In genomic region chr6:52576392-52577021, GRCh38 we compare ENCODE assay signal across 8 cellular contexts. TPM values are rescaled to one million over a fixed set of nuclear protein-coding genes. Genes with fewer than 3 reads are reported as not detected.
DNase-seq lines count a peak whose midpoint lies in the region; TF ChIP-seq lines count a peak whose summit lies in the region.

No MANE protein-coding gene starts in this region.

- peaks cover 47% of the 10 kb centered on the region for H3F3A ChIP-seq in GM23248 (ENCODE audit: insufficient read depth)

- H3K4me3 ChIP-seq in GM06990 (replicated peaks; ENCODE audit: low read depth, low read length) (peak overlapping the region; percentile 68), GM23248 (peak overlapping the region; percentile 92), Karpas-422 (ENCODE audit: low read length) (peak overlapping the region; percentile 83), iPS-20b (ENCODE audit: low read length) (peak overlapping the region; percentile 88), skin epidermis (peak overlapping the region; percentile 55 to 87 (median 80))

- peak; percentile 84 for TF ChIP-seq CTCF in GM06990 (IDR thresholded peaks at IDR 0.05; ENCODE audit: insufficient read depth, low read length, poor library complexity, severe bottlenecking)

- H3K27me3 ChIP-seq in GM06990 (replicated peaks; ENCODE audit: control insufficient read depth, insufficient read depth, low read length) (no peaks in the 10 kb centered on the region), GM23248 (replicated peaks; ENCODE audit: insufficient read depth) (no peaks in the 10 kb centered on the region), Karpas-422 (ENCODE audit: low read length) (no peaks in the 10 kb centered on the region), iPS-20b (ENCODE audit: insufficient read depth, low read length) (peaks cover 8% of the 10 kb centered on the region)

- H3K36me3 ChIP-seq in GM06990 (ENCODE audit: control insufficient read depth, insufficient read depth, low read length) (peaks cover 1% of the 10 kb centered on the region; the same call in 1 of the 2 replicates), GM23248 (ENCODE audit: low read depth) (peaks cover 3% of the 10 kb centered on the region; the same call in 1 of the 2 replicates), Karpas-422 (ENCODE audit: insufficient read depth, low read length) (no peaks in the 10 kb centered on the region), iPS-20b (ENCODE audit: insufficient read depth, low read depth, low read length) (no peaks in the 10 kb centered on the region)

- peaks cover 35% of the 10 kb centered on the region for H3K4me1 ChIP-seq in GM23248 (ENCODE audit: insufficient read depth)
- H3K4me1 ChIP-seq in Karpas-422 (ENCODE audit: low read length) = peaks cover 56% of the 10 kb centered on the region
- H3K4me1 ChIP-seq in iPS-20b (ENCODE audit: insufficient read depth, low read length) = peaks cover 24% of the 10 kb centered on the region

- H3K79me2 ChIP-seq in GM23248 (ENCODE audit: insufficient read depth) (peaks cover 65% of the 10 kb centered on the region), Karpas-422 (ENCODE audit: low read length) (peaks cover 52% of the 10 kb centered on the region)

- H3K27ac ChIP-seq in GM23248 (peak overlapping the region; percentile 93), Karpas-422 (ENCODE audit: low read length) (peak overlapping the region; percentile 48), iPS-20b (ENCODE audit: low read length) (no peak overlapping the region), skin epidermis (peak overlapping the region in 20 of 21 experiments; percentile 1 to 99 (median 93))

- H3K9me2 ChIP-seq in GM23248 (ENCODE audit: insufficient read depth) = no peaks in the 10 kb centered on the region
- no peaks in the 10 kb centered on the region for H3K9me2 ChIP-seq in Karpas-422 (replicated peaks; ENCODE audit: insufficient read depth, low read length)

- peak; percentile 87 for DNase-seq in GM06990 (ENCODE audit: extremely low read depth, insufficient read length)
- DNase-seq in GM23248 = peak; percentile 91
- peak; percentile 89 for DNase-seq in Karpas-422
- DNase-seq in T-helper 1 cell = peak in 3 of 5 donors; percentile 36 to 82 (median 42)
- peak; percentile 89 for DNase-seq in astrocyte of the hippocampus (ENCODE audit: low read depth, low spot score)
- DNase-seq in NCI-H2081 treated with DMSO at 0.1 percent for 48 hours (lab: John Stamatoyannopoulos, UW) = no peak

- H4K20me1 ChIP-seq in GM23248 (ENCODE audit: insufficient read depth) (no peaks in the 10 kb centered on the region), Karpas-422 (ENCODE audit: insufficient read depth, low read depth, low read length) (peaks cover 42% of the 10 kb centered on the region)

- in situ Hi-C loops in GM23248 (cut with MboI) = no loop called here

- H3K4me2 ChIP-seq in GM23248 (ENCODE audit: unreplicated experiment) = peak overlapping the region; percentile 96
- peak overlapping the region; percentile 79 for H3K4me2 ChIP-seq in Karpas-422 (ENCODE audit: low read depth, low read length, poor library complexity, severe bottlenecking)

- H3K9me3 ChIP-seq in GM23248 (ENCODE audit: low read depth) (no peaks in the 10 kb centered on the region), Karpas-422 (ENCODE audit: low read length) (no peaks in the 10 kb centered on the region), iPS-20b (ENCODE audit: insufficient read depth, low read depth, low read length) (no peaks in the 10 kb centered on the region)

- peak overlapping the region; percentile 98 for H3K9ac ChIP-seq in GM23248
- peak overlapping the region; percentile 82 for H3K9ac ChIP-seq in Karpas-422 (ENCODE audit: low read length)
- peak overlapping the region; percentile 73; the same call in 1 of the 2 replicates for H3K9ac ChIP-seq in iPS-20b (ENCODE audit: low read depth, low read length)

- 1% methylated on average over 31 to 43 of the region's 51 CpGs for WGBS in GM23248 (ENCODE audit: low coverage in 1 of 2, low lambda C conversion rate in 2 of 2, missing lambda C conversion rate in 2 of 2), 2 experiments

- H2AFZ ChIP-seq in GM23248 (no peak overlapping the region), Karpas-422 (ENCODE audit: low read length) (peak overlapping the region; percentile 54; the same call in 1 of the 2 replicates)

RNA-seq across cellular contexts. Expression of gene TRAM2, which starts 0.4 kb away (rescaled TPM):
- 174 and 182 TPM in 2 replicates for total RNA-seq in GM23248 (2014; rRNA removed; shearing (Covaris generic))
- polyA plus RNA-seq in GM23248 (2016; fragmentation: Nextera tagmentation; extraction: Ambion mirVana) = 141 and 145 TPM in 2 replicates
- 19.3 and 24.1 TPM in 2 replicates for total RNA-seq in Karpas-422 (2014; rRNA removed; shearing (Covaris generic); ENCODE audit: low replicate concordance)
